Comparison of ENCODE assay signal across 1 cellular context in genomic region chr9:111985315-111985714, GRCh38.
TF ChIP-seq lines count a peak whose summit lies in the region.

No MANE protein-coding gene starts in this region.

TF ChIP-seq in IMR-90, 13 proteins besides CTCF, POLR2A, EP300 and RAD21 (continued from another document):
- no peak for TF ChIP-seq USF2 (IDR thresholded peaks at IDR 0.05; ENCODE audit: low read depth, low read length)
- no peak for TF ChIP-seq CEBPB (IDR thresholded peaks at IDR 0.05; ENCODE audit: low read depth, low read length)
- TF ChIP-seq FOS (IDR thresholded peaks at IDR 0.05; ENCODE audit: low read depth, low read length), result no peak
- no peak for TF ChIP-seq NFE2L2 (IDR thresholded peaks at IDR 0.05; ENCODE audit: low read depth, low read length)
